In genomic region chr22:24392218-24392931, GRCh38 we compare ENCODE assay signal across 14 cellular contexts. TPM values are rescaled to one million over a fixed set of nuclear protein-coding genes. Genes with fewer than 3 reads are reported as not detected.
DNase-seq lines count a peak whose midpoint lies in the region; ATAC-seq and TF ChIP-seq lines count a peak whose summit lies in the region.
"Had no signal": no experiment of that assay in that cellular context is flagged by ENCODE, and none has a peak within 500 bp of the region (broad histone marks: within the 10 kb centered on the region; RNA-seq: fewer than 3 reads in every experiment).

No MANE protein-coding gene starts in this region.

- H3K36me3 ChIP-seq in left ventricle myocardium inferior = peaks cover 17% of the 10 kb centered on the region
- peaks cover 30% of the 10 kb centered on the region for H3K36me3 ChIP-seq in lower lobe of right lung
- peaks cover 5 to 19% (median 18%) of the 10 kb centered on the region in 3 donors for H3K36me3 ChIP-seq in tibial artery

- no peaks in the 10 kb centered on the region for H3K27me3 Mint-ChIP-seq in T-helper 17 cell
- H3K27me3 Mint-ChIP-seq: stimulated activated memory B cell treated with anti-CD40 and anti-IgM and Interleukin-4, amounts not matched to agents 10 μg/mL and 1 μg/mL and 100 μg/mL, for 72 hours had no signal

- peak overlapping the region; percentile 85 for H3K27ac ChIP-seq in left ventricle myocardium inferior (replicated peaks)
- peak overlapping the region; percentile 74 for H3K27ac ChIP-seq in lower lobe of right lung
- H3K27ac ChIP-seq in tibial artery = peak overlapping the region in 1 of 2 donors; percentile 77

- H3K36me3 Mint-ChIP-seq in T-helper 17 cell (ENCODE audit: low read depth) = peaks cover 5% of the 10 kb centered on the region

- DNase-seq in left ventricle myocardium inferior = no peak
- no peak for DNase-seq in Right ventricle myocardium inferior (ENCODE audit: missing footprints)
- DNase-seq in T-helper 17 cell = no peak
- no peak for DNase-seq in lower lobe of right lung
- no peak for DNase-seq in cerebellum (ENCODE audit: low spot score)
- DNase-seq in tibial artery = no peak
- DNase-seq: activated naive CD4-positive, alpha-beta T cell treated with anti-CD3 and anti-CD28 coated beads, Interleukin-2, amount 50 U/mL, for 16 hours; C1 segment of cervical spinal cord; psoas muscle; stimulated activated CD4-positive, alpha-beta T cell treated with anti-CD3 and anti-CD28 coated beads, Interleukin-2, amount 100 ng/mL, for 48 hours; SW 1271 had no signal

- H3K4me1 ChIP-seq in left ventricle myocardium inferior = peaks cover 77% of the 10 kb centered on the region
- peaks cover 45% of the 10 kb centered on the region for H3K4me1 ChIP-seq in lower lobe of right lung
- H3K4me1 ChIP-seq in tibial artery = peaks cover 0 to 33% (median 23%) of the 10 kb centered on the region in 4 donors

- ATAC-seq in Right ventricle myocardium inferior (no peak), T-helper 17 cell (no peak), lower lobe of right lung (no peak), GM19397 (IDR thresholded peaks at IDR 0.05; ENCODE audit: unreplicated experiment) (no peak), GM21786 (IDR thresholded peaks at IDR 0.05; ENCODE audit: unreplicated experiment) (no peak)
- ATAC-seq: stimulated activated memory B cell treated with anti-CD40 and anti-IgM and Interleukin-4, amounts not matched to agents 10 μg/mL and 1 μg/mL and 100 μg/mL, for 72 hours had no signal

- no peaks in the 10 kb centered on the region for H3K27me3 ChIP-seq in left ventricle myocardium inferior (ENCODE audit: low read depth)
- H3K27me3 ChIP-seq in lower lobe of right lung (ENCODE audit: low read depth) = no peaks in the 10 kb centered on the region
- no peaks in the 10 kb centered on the region for H3K27me3 ChIP-seq in tibial artery

- intact Hi-C loops in left ventricle myocardium inferior (cut with micrococcal nuclease) = no loop called here
- intact Hi-C loops in Right ventricle myocardium inferior (cut with DNase I) = no loop called here
- intact Hi-C loops in lower lobe of right lung (cut with DNase I) = no loop called here
- intact Hi-C loops in tibial artery (cut with DNase I; ENCODE audit: low total_unique reads) = no loop called here

- no peaks in the 10 kb centered on the region for H3K9me3 ChIP-seq in left ventricle myocardium inferior (replicated peaks)
- H3K9me3 ChIP-seq in T-helper 17 cell (ENCODE audit: control insufficient read depth, low read length, poor library complexity, severe bottlenecking) = no peaks in the 10 kb centered on the region
- H3K9me3 ChIP-seq in lower lobe of right lung = no peaks in the 10 kb centered on the region
- no peaks in the 10 kb centered on the region for H3K9me3 ChIP-seq in tibial artery
- H3K9me3 ChIP-seq: psoas muscle had no signal

- peaks cover 3% of the 10 kb centered on the region for H3K4me1 Mint-ChIP-seq in T-helper 17 cell
- H3K4me1 Mint-ChIP-seq: stimulated activated memory B cell treated with anti-CD40 and anti-IgM and Interleukin-4, amounts not matched to agents 10 μg/mL and 1 μg/mL and 100 μg/mL, for 72 hours had no signal

- H3K27ac Mint-ChIP-seq in T-helper 17 cell = no peak overlapping the region
- H3K27ac Mint-ChIP-seq: stimulated activated memory B cell treated with anti-CD40 and anti-IgM and Interleukin-4, amounts not matched to agents 10 μg/mL and 1 μg/mL and 100 μg/mL, for 72 hours had no signal

- H3K4me3 Mint-ChIP-seq in T-helper 17 cell = peak overlapping the region; percentile 67
- H3K4me3 Mint-ChIP-seq: stimulated activated memory B cell treated with anti-CD40 and anti-IgM and Interleukin-4, amounts not matched to agents 10 μg/mL and 1 μg/mL and 100 μg/mL, for 72 hours had no signal

- TF ChIP-seq CTCF in left ventricle myocardium inferior (IDR thresholded peaks at IDR 0.05; ENCODE audit: borderline replicate concordance) = no peak
- TF ChIP-seq CTCF in lower lobe of right lung (IDR thresholded peaks at IDR 0.05) = no peak
- no peak for TF ChIP-seq CTCF in tibial artery (IDR thresholded peaks at IDR 0.05)

- H3K4me3 ChIP-seq in left ventricle myocardium inferior (no peak overlapping the region), lower lobe of right lung (no peak overlapping the region), tibial artery (no peak overlapping the region)
- H3K4me3 ChIP-seq: psoas muscle had no signal

RNA-seq across cellular contexts. Expression of gene ADORA2A, which starts 35.0 kb away (rescaled TPM):
- total RNA-seq in left ventricle myocardium inferior (3.6 TPM), Right ventricle myocardium inferior (4.3 TPM), T-helper 17 cell (10 to 100 TPM; 20.4 to 22.0 TPM), lower lobe of right lung (16.0 TPM), cerebellum (12.9 TPM)
